In genomic region chr4:85724801-85725548, GRCh38 we compare ENCODE assay signal across 9 cellular contexts.
DNase-seq lines count a peak whose midpoint lies in the region; ATAC-seq lines count a peak whose summit lies in the region.
"Had no signal": no experiment of that assay in that cellular context is flagged by ENCODE, and none has a peak within 500 bp of the region (broad histone marks: within the 10 kb centered on the region; RNA-seq: fewer than 3 reads in every experiment).

No MANE protein-coding gene starts in this region.

- peak; percentile 46 for ATAC-seq in GM19351 (IDR thresholded peaks at IDR 0.05; ENCODE audit: unreplicated experiment)
- peak; percentile 65 for ATAC-seq in HG03135 (IDR thresholded peaks at IDR 0.05; ENCODE audit: unreplicated experiment)
- ATAC-seq in stimulated activated memory B cell treated with anti-CD40 and anti-IgM and Interleukin-4, amounts not matched to agents 10 μg/mL and 1 μg/mL and 100 μg/mL, for 72 hours: peak; percentile 25

- no peaks in the 10 kb centered on the region for H3K27me3 Mint-ChIP-seq in stimulated activated memory B cell treated with anti-CD40 and anti-IgM and Interleukin-4, amounts not matched to agents 10 μg/mL and 1 μg/mL and 100 μg/mL, for 72 hours
- no peaks in the 10 kb centered on the region for H3K27me3 Mint-ChIP-seq in T-helper 2 cell treated with Interferon-gamma antibody and Interleukin-4, amounts not matched to agents 5 μg/mL and 100 μg/mL, for 36 hours (ENCODE audit: low read depth)

- H3K9me3 ChIP-seq in duodenal mucosa (ENCODE audit: control insufficient read depth in 1 of 2, low read length in 2 of 2): no peaks in the 10 kb centered on the region

- H3K27ac Mint-ChIP-seq in stimulated activated memory B cell treated with anti-CD40 and anti-IgM and Interleukin-4, amounts not matched to agents 10 μg/mL and 1 μg/mL and 100 μg/mL, for 72 hours: peak overlapping the region; percentile 89
- no peak overlapping the region for H3K27ac Mint-ChIP-seq in T-helper 2 cell treated with Interferon-gamma antibody and Interleukin-4, amounts not matched to agents 5 μg/mL and 100 μg/mL, for 36 hours

- no peak overlapping the region for H3K4me3 ChIP-seq in duodenal mucosa (ENCODE audit: low read depth in 1 of 2, low read length in 2 of 2)

- peaks cover 7 to 11% of the 10 kb centered on the region in 2 donors for H3K4me1 ChIP-seq in duodenal mucosa (ENCODE audit: control insufficient read depth in 1 of 2, insufficient read depth in 2 of 2, low read length in 2 of 2)

- DNase-seq in NCI-H2171 treated with DMSO at 0.1 percent for 48 hours (lab: John Stamatoyannopoulos, UW): no peak
- no peak for DNase-seq in NCI-H524 treated with DMSO at 0.1 percent for 48 hours (lab: John Stamatoyannopoulos, UW)
- no peak for DNase-seq in T-helper 2 cell treated with Interferon-gamma antibody and Interleukin-4, amounts not matched to agents 5 μg/mL and 100 μg/mL, for 36 hours (ENCODE audit: low spot score)
- DNase-seq in KG1 (lab: John Stamatoyannopoulos, UW): no peak
- DNase-seq: NCI-H2171 had no signal

- H3K36me3 Mint-ChIP-seq in stimulated activated memory B cell treated with anti-CD40 and anti-IgM and Interleukin-4, amounts not matched to agents 10 μg/mL and 1 μg/mL and 100 μg/mL, for 72 hours: peaks cover 29% of the 10 kb centered on the region
- H3K36me3 Mint-ChIP-seq in T-helper 2 cell treated with Interferon-gamma antibody and Interleukin-4, amounts not matched to agents 5 μg/mL and 100 μg/mL, for 36 hours (ENCODE audit: low read depth): no peaks in the 10 kb centered on the region

- H3K9ac ChIP-seq in duodenal mucosa (ENCODE audit: low read depth in 1 of 2, low read length in 2 of 2): no peak overlapping the region

- H3K27ac ChIP-seq in duodenal mucosa (ENCODE audit: low read depth, low read length): peak overlapping the region; percentile 11

- H3K4me1 Mint-ChIP-seq in stimulated activated memory B cell treated with anti-CD40 and anti-IgM and Interleukin-4, amounts not matched to agents 10 μg/mL and 1 μg/mL and 100 μg/mL, for 72 hours: peaks cover 48% of the 10 kb centered on the region
- no peaks in the 10 kb centered on the region for H3K4me1 Mint-ChIP-seq in T-helper 2 cell treated with Interferon-gamma antibody and Interleukin-4, amounts not matched to agents 5 μg/mL and 100 μg/mL, for 36 hours (ENCODE audit: low read depth)

- H3K9me3 Mint-ChIP-seq in stimulated activated memory B cell treated with anti-CD40 and anti-IgM and Interleukin-4, amounts not matched to agents 10 μg/mL and 1 μg/mL and 100 μg/mL, for 72 hours: no peaks in the 10 kb centered on the region
- H3K9me3 Mint-ChIP-seq in T-helper 2 cell treated with Interferon-gamma antibody and Interleukin-4, amounts not matched to agents 5 μg/mL and 100 μg/mL, for 36 hours: no peaks in the 10 kb centered on the region

- no peaks in the 10 kb centered on the region for H3K36me3 ChIP-seq in duodenal mucosa (ENCODE audit: control insufficient read depth in 1 of 2, insufficient read depth in 2 of 2, low read length in 2 of 2)

- no peaks in the 10 kb centered on the region for H3K27me3 ChIP-seq in duodenal mucosa (ENCODE audit: control insufficient read depth in 1 of 2, insufficient read depth in 2 of 2, low read length in 2 of 2)

- H3K4me3 Mint-ChIP-seq in stimulated activated memory B cell treated with anti-CD40 and anti-IgM and Interleukin-4, amounts not matched to agents 10 μg/mL and 1 μg/mL and 100 μg/mL, for 72 hours: no peak overlapping the region
- H3K4me3 Mint-ChIP-seq in T-helper 2 cell treated with Interferon-gamma antibody and Interleukin-4, amounts not matched to agents 5 μg/mL and 100 μg/mL, for 36 hours: no peak overlapping the region
